ENCODE assay signal across 24 cellular contexts in genomic region chr13:71359641-71360040, GRCh38.
"Had no signal": no experiment of that assay in that cellular context is flagged by ENCODE, and none has a peak within 500 bp of the region (broad histone marks: within the 10 kb centered on the region; RNA-seq: fewer than 3 reads in every experiment).

No MANE protein-coding gene starts in this region.

- DNase-seq: immature natural killer cell; islet precursor cell; left ventricle myocardium inferior; midbrain; mucosa of descending colon; naive thymus-derived CD4-positive, alpha-beta T cell; ovary; right lobe of liver; stimulated activated CD4-positive, alpha-beta T cell treated with anti-CD3 and anti-CD28 coated beads, Interleukin-1b, Interleukin-23, amount 100 ng/mL, for 48 hours; stimulated activated CD4-positive, alpha-beta T cell treated with anti-CD3 and anti-CD28 coated beads, Interleukin-2, amount 100 ng/mL, for 48 hours; stimulated activated CD4-positive, alpha-beta T cell treated with anti-CD3 and anti-CD28 coated beads, Interleukin-4, amount 100 ng/mL, for 4 hours; stimulated activated naive B cell treated with anti-CD40 and anti-IgM and Interleukin-4, amounts not matched to agents 10 μg/mL and 1 μg/mL and 100 μg/mL, for 72 hours; stimulated activated naive CD8-positive, alpha-beta T cell treated with anti-CD3 and anti-CD28 coated beads, Interleukin-15, Interleukin-2, amounts not matched to agents 100 U/mL and 50 U/mL, for 24 hours; stomach; testis; thyroid gland; transverse colon; upper lobe of left lung had no signal

- H3K27me3 ChIP-seq: ovary, right atrium auricular region, right lobe of liver, stomach, testis, thyroid gland, transverse colon, upper lobe of left lung, vagina had no signal

- H3K4me1 Mint-ChIP-seq: immature natural killer cell; naive thymus-derived CD4-positive, alpha-beta T cell; stimulated activated naive B cell treated with anti-CD40 and anti-IgM and Interleukin-4, amounts not matched to agents 10 μg/mL and 1 μg/mL and 100 μg/mL, for 72 hours had no signal

- H3K9me3 ChIP-seq: left ventricle myocardium inferior, mucosa of descending colon, ovary, right atrium auricular region, right lobe of liver, stomach, testis, thyroid gland, transverse colon, upper lobe of left lung, vagina had no signal

- H3K27ac Mint-ChIP-seq: immature natural killer cell; naive thymus-derived CD4-positive, alpha-beta T cell; natural killer cell treated with Interleukin-12 subunit alpha and Interleukin-12 subunit beta and Interleukin-15 and Interleukin-18, amount 100 ng/mL, for 72 hours; progenitor cell of endocrine pancreas; stimulated activated naive B cell treated with anti-CD40 and anti-IgM and Interleukin-4, amounts not matched to agents 10 μg/mL and 1 μg/mL and 100 μg/mL, for 72 hours had no signal

- H3K27me3 Mint-ChIP-seq: naive thymus-derived CD4-positive, alpha-beta T cell; natural killer cell treated with Interleukin-12 subunit alpha and Interleukin-12 subunit beta and Interleukin-15 and Interleukin-18, amount 100 ng/mL, for 72 hours; progenitor cell of endocrine pancreas; stimulated activated naive B cell treated with anti-CD40 and anti-IgM and Interleukin-4, amounts not matched to agents 10 μg/mL and 1 μg/mL and 100 μg/mL, for 72 hours had no signal

- H3K36me3 Mint-ChIP-seq: immature natural killer cell; naive thymus-derived CD4-positive, alpha-beta T cell; natural killer cell treated with Interleukin-12 subunit alpha and Interleukin-12 subunit beta and Interleukin-15 and Interleukin-18, amount 100 ng/mL, for 72 hours; stimulated activated naive B cell treated with anti-CD40 and anti-IgM and Interleukin-4, amounts not matched to agents 10 μg/mL and 1 μg/mL and 100 μg/mL, for 72 hours had no signal

- H3K4me3 ChIP-seq: left ventricle myocardium inferior, lung, mucosa of descending colon, ovary, right atrium auricular region, right lobe of liver, smooth muscle cell, stomach, testis, thyroid gland, transverse colon, upper lobe of left lung, vagina had no signal

- H3K27ac ChIP-seq: left ventricle myocardium inferior, ovary, right atrium auricular region, right lobe of liver, stomach, testis, thyroid gland, transverse colon, upper lobe of left lung, vagina had no signal

- H3K36me3 ChIP-seq: left ventricle myocardium inferior, ovary, right atrium auricular region, right lobe of liver, stomach, thyroid gland, transverse colon, upper lobe of left lung, vagina had no signal

- H3K4me2 ChIP-seq: smooth muscle cell had no signal

- ATAC-seq: mucosa of descending colon; naive thymus-derived CD4-positive, alpha-beta T cell; natural killer cell treated with Interleukin-12 subunit alpha and Interleukin-12 subunit beta and Interleukin-15 and Interleukin-18, amount 100 ng/mL, for 72 hours; right lobe of liver; stimulated activated naive B cell treated with anti-CD40 and anti-IgM and Interleukin-4, amounts not matched to agents 10 μg/mL and 1 μg/mL and 100 μg/mL, for 72 hours; stimulated activated naive CD8-positive, alpha-beta T cell treated with anti-CD3 and anti-CD28 coated beads, Interleukin-15, Interleukin-2, amounts not matched to agents 100 U/mL and 50 U/mL, for 24 hours had no signal

- H3K4me1 ChIP-seq: left ventricle myocardium inferior, right atrium auricular region, right lobe of liver, stomach, testis, thyroid gland, transverse colon, upper lobe of left lung, vagina had no signal

- H3K4me3 Mint-ChIP-seq: immature natural killer cell; naive thymus-derived CD4-positive, alpha-beta T cell; natural killer cell treated with Interleukin-12 subunit alpha and Interleukin-12 subunit beta and Interleukin-15 and Interleukin-18, amount 100 ng/mL, for 72 hours; stimulated activated naive B cell treated with anti-CD40 and anti-IgM and Interleukin-4, amounts not matched to agents 10 μg/mL and 1 μg/mL and 100 μg/mL, for 72 hours had no signal

- H3K9me3 Mint-ChIP-seq: stimulated activated naive B cell treated with anti-CD40 and anti-IgM and Interleukin-4, amounts not matched to agents 10 μg/mL and 1 μg/mL and 100 μg/mL, for 72 hours had no signal
